ENCODE assay signal across 1 cellular context in the genomic region with DNA sequence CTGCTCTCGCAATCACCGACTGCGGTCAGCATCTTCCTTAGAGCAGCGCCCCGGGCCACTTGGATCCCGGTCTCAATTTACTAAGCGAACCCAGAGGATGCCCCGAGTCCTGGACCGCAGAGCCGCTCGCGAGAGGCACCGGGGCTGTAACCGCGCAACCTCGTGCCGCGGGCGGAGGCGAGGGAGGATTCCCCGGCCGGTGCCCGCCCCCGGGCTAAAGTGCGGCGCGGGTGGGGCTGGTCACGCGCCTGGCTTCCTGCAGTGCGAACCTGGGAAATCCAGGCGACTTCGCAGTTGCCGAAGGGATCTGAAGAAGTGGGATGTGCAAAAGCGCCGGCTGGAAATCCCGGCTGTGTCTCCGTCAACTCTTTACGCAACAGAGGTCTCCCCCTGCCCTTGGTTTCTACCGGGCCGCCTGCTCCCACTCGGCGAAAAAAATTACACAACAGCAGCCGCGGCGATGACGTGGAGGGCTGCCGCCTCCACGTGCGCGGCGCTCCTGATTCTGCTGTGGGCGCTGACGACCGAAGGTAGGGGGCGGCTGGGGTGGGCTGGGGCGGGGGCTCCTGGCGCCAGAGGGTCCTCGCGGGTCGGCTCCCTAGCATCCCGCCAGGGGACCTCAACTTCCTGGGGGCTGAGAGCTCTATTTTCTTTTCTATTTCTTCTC.
A peak's percentile ranks its signal among the peaks of the same experiment; 100 is the strongest.
TF ChIP-seq lines count a peak whose summit lies in the region.

A gene with protein sequence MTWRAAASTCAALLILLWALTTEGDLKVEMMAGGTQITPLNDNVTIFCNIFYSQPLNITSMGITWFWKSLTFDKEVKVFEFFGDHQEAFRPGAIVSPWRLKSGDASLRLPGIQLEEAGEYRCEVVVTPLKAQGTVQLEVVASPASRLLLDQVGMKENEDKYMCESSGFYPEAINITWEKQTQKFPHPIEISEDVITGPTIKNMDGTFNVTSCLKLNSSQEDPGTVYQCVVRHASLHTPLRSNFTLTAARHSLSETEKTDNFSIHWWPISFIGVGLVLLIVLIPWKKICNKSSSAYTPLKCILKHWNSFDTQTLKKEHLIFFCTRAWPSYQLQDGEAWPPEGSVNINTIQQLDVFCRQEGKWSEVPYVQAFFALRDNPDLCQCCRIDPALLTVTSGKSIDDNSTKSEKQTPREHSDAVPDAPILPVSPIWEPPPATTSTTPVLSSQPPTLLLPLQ (plus strand): TSS at position 291 of the 667 bp plus-strand sequence. CDS start 170 bp downstream, at position 461.

TF ChIP-seq in HepG2, 621 proteins besides CTCF, POLR2A, EP300 and RAD21 (continued from another document and continues in another):
- TF ChIP-seq, protein P1, sequence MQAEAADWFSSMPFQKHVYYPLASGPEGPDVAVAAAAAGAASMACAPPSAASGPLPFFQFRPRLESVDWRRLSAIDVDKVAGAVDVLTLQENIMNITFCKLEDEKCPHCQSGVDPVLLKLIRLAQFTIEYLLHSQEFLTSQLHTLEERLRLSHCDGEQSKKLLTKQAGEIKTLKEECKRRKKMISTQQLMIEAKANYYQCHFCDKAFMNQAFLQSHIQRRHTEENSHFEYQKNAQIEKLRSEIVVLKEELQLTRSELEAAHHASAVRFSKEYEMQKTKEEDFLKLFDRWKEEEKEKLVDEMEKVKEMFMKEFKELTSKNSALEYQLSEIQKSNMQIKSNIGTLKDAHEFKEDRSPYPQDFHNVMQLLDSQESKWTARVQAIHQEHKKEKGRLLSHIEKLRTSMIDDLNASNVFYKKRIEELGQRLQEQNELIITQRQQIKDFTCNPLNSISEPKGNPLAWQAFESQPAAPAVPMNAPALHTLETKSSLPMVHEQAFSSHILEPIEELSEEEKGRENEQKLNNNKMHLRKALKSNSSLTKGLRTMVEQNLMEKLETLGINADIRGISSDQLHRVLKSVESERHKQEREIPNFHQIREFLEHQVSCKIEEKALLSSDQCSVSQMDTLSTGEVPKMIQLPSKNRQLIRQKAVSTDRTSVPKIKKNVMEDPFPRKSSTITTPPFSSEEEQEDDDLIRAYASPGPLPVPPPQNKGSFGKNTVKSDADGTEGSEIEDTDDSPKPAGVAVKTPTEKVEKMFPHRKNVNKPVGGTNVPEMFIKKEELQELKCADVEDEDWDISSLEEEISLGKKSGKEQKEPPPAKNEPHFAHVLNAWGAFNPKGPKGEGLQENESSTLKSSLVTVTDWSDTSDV (CRISPR knock-in tag; IDR thresholded peaks at IDR 0.05) = no peak
- TF ChIP-seq KLF9 (CRISPR knock-in tag; IDR thresholded peaks at IDR 0.05; ENCODE audit: low read depth) = no peak
- TF ChIP-seq, protein P2, sequence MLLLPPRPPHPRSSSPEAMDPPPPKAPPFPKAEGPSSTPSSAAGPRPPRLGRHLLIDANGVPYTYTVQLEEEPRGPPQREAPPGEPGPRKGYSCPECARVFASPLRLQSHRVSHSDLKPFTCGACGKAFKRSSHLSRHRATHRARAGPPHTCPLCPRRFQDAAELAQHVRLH (CRISPR knock-in tag; IDR thresholded peaks at IDR 0.05; ENCODE audit: borderline replicate concordance, low read depth) = peak; percentile 59; the same call in 1 of the 2 replicates
- TF ChIP-seq TGIF2 (CRISPR knock-in tag; IDR thresholded peaks at IDR 0.05) = no peak
- TF ChIP-seq IRF2 (CRISPR knock-in tag; IDR thresholded peaks at IDR 0.05) = 0 out of 2 replicates have a peak, but pooled peaks have one; percentile 14
- TF ChIP-seq, protein P3, sequence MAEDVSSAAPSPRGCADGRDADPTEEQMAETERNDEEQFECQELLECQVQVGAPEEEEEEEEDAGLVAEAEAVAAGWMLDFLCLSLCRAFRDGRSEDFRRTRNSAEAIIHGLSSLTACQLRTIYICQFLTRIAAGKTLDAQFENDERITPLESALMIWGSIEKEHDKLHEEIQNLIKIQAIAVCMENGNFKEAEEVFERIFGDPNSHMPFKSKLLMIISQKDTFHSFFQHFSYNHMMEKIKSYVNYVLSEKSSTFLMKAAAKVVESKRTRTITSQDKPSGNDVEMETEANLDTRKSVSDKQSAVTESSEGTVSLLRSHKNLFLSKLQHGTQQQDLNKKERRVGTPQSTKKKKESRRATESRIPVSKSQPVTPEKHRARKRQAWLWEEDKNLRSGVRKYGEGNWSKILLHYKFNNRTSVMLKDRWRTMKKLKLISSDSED (CRISPR knock-in tag; IDR thresholded peaks at IDR 0.05) = no peak
- TF ChIP-seq SUZ12 (IDR thresholded peaks at IDR 0.05; ENCODE audit: low read depth, low read length) = no peak
- TF ChIP-seq DR1 (CRISPR knock-in tag; IDR thresholded peaks at IDR 0.05) = peak; percentile 44; the same call in 1 of the 2 replicates
- no peak for TF ChIP-seq IRX3 (CRISPR knock-in tag; IDR thresholded peaks at IDR 0.05; ENCODE audit: borderline replicate concordance, low read depth)
- TF ChIP-seq, protein P4, sequence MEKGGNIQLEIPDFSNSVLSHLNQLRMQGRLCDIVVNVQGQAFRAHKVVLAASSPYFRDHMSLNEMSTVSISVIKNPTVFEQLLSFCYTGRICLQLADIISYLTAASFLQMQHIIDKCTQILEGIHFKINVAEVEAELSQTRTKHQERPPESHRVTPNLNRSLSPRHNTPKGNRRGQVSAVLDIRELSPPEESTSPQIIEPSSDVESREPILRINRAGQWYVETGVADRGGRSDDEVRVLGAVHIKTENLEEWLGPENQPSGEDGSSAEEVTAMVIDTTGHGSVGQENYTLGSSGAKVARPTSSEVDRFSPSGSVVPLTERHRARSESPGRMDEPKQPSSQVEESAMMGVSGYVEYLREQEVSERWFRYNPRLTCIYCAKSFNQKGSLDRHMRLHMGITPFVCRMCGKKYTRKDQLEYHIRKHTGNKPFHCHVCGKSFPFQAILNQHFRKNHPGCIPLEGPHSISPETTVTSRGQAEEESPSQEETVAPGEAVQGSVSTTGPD (CRISPR knock-in tag; IDR thresholded peaks at IDR 0.05) = no peak
- TF ChIP-seq MAFK (conservative IDR thresholded peaks at IDR 0.05 in 1 of 2, IDR thresholded peaks at IDR 0.05 in 1 of 2; ENCODE audit: low read length in 2 of 2) = no peak
- TF ChIP-seq, protein P5, sequence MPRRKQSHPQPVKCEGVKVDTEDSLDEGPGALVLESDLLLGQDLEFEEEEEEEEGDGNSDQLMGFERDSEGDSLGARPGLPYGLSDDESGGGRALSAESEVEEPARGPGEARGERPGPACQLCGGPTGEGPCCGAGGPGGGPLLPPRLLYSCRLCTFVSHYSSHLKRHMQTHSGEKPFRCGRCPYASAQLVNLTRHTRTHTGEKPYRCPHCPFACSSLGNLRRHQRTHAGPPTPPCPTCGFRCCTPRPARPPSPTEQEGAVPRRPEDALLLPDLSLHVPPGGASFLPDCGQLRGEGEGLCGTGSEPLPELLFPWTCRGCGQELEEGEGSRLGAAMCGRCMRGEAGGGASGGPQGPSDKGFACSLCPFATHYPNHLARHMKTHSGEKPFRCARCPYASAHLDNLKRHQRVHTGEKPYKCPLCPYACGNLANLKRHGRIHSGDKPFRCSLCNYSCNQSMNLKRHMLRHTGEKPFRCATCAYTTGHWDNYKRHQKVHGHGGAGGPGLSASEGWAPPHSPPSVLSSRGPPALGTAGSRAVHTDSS (CRISPR knock-in tag; conservative IDR thresholded peaks at IDR 0.05) = no peak
- TF ChIP-seq NFRKB (IDR thresholded peaks at IDR 0.05) = no peak
- TF ChIP-seq NPAS2 (CRISPR knock-in tag; IDR thresholded peaks at IDR 0.05; ENCODE audit: borderline replicate concordance) = 0 out of 2 replicates have a peak, but pooled peaks have one; percentile 73
- TF ChIP-seq ZNF333 (CRISPR knock-in tag; IDR thresholded peaks at IDR 0.05; ENCODE audit: borderline replicate concordance) = no peak; the same call in 1 of the 2 replicates
- peak; percentile 55 for TF ChIP-seq TAF1 (CRISPR knock-in tag; IDR thresholded peaks at IDR 0.05)
- TF ChIP-seq ZFP36 (IDR thresholded peaks at IDR 0.05; ENCODE audit: borderline replicate concordance, low read depth, low read length, partially characterized antibody) = no peak
- TF ChIP-seq KDM2A (CRISPR knock-in tag; IDR thresholded peaks at IDR 0.05; ENCODE audit: borderline replicate concordance, low read depth) = peak; percentile 78
- no peak for TF ChIP-seq TEAD3 (CRISPR knock-in tag; optimal IDR thresholded peaks at IDR 0.05; ENCODE audit: borderline replicate concordance)
- TF ChIP-seq ZFAT (CRISPR knock-in tag; conservative IDR thresholded peaks at IDR 0.05) = no peak
- no peak for TF ChIP-seq ZNF567 (CRISPR knock-in tag; IDR thresholded peaks at IDR 0.05; ENCODE audit: borderline replicate concordance)
- TF ChIP-seq, protein P6, sequence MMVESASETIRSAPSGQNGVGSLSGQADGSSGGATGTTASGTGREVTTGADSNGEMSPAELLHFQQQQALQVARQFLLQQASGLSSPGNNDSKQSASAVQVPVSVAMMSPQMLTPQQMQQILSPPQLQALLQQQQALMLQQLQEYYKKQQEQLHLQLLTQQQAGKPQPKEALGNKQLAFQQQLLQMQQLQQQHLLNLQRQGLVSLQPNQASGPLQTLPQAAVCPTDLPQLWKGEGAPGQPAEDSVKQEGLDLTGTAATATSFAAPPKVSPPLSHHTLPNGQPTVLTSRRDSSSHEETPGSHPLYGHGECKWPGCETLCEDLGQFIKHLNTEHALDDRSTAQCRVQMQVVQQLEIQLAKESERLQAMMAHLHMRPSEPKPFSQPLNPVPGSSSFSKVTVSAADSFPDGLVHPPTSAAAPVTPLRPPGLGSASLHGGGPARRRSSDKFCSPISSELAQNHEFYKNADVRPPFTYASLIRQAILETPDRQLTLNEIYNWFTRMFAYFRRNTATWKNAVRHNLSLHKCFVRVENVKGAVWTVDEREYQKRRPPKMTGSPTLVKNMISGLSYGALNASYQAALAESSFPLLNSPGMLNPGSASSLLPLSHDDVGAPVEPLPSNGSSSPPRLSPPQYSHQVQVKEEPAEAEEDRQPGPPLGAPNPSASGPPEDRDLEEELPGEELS (CRISPR knock-in tag; IDR thresholded peaks at IDR 0.05) = no peak
- TF ChIP-seq ATF1 (CRISPR knock-in tag; IDR thresholded peaks at IDR 0.05) = peak; percentile 74
- TF ChIP-seq ZNF446 (CRISPR knock-in tag; IDR thresholded peaks at IDR 0.05) = no peak
- peak; percentile 70 for TF ChIP-seq YEATS4 (CRISPR knock-in tag; IDR thresholded peaks at IDR 0.05; ENCODE audit: borderline replicate concordance)
- TF ChIP-seq FOXK1 (CRISPR knock-in tag; IDR thresholded peaks at IDR 0.05; ENCODE audit: borderline replicate concordance, low read depth) = no peak
- TF ChIP-seq ZNF749 (CRISPR knock-in tag; IDR thresholded peaks at IDR 0.05; ENCODE audit: borderline replicate concordance) = peak; percentile 37; the same call in 1 of the 2 replicates
- TF ChIP-seq ARHGAP35 (CRISPR knock-in tag; IDR thresholded peaks at IDR 0.05; ENCODE audit: borderline replicate concordance) = peak; percentile 90
- peak; percentile 83 for TF ChIP-seq ZBTB21 (CRISPR knock-in tag; IDR thresholded peaks at IDR 0.05)
- no peak for TF ChIP-seq FOXJ3 (CRISPR knock-in tag; IDR thresholded peaks at IDR 0.05; ENCODE audit: borderline replicate concordance)
- TF ChIP-seq FOXO4 (CRISPR knock-in tag; conservative IDR thresholded peaks at IDR 0.05) = no peak
- TF ChIP-seq ZKSCAN1 (IDR thresholded peaks at IDR 0.05; ENCODE audit: low read length) = no peak
- TF ChIP-seq ZNF670 (CRISPR knock-in tag; IDR thresholded peaks at IDR 0.05; ENCODE audit: borderline replicate concordance) = peak; percentile 56; the same call in 1 of the 2 replicates
- peak; percentile 65; the same call in 1 of the 2 replicates for TF ChIP-seq BCL3 (CRISPR knock-in tag; IDR thresholded peaks at IDR 0.05)
- TF ChIP-seq, protein P7, sequence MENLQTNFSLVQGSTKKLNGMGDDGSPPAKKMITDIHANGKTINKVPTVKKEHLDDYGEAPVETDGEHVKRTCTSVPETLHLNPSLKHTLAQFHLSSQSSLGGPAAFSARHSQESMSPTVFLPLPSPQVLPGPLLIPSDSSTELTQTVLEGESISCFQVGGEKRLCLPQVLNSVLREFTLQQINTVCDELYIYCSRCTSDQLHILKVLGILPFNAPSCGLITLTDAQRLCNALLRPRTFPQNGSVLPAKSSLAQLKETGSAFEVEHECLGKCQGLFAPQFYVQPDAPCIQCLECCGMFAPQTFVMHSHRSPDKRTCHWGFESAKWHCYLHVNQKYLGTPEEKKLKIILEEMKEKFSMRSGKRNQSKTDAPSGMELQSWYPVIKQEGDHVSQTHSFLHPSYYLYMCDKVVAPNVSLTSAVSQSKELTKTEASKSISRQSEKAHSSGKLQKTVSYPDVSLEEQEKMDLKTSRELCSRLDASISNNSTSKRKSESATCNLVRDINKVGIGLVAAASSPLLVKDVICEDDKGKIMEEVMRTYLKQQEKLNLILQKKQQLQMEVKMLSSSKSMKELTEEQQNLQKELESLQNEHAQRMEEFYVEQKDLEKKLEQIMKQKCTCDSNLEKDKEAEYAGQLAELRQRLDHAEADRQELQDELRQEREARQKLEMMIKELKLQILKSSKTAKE (CRISPR knock-in tag; IDR thresholded peaks at IDR 0.05; ENCODE audit: borderline replicate concordance) = no peak
- TF ChIP-seq, protein P8, sequence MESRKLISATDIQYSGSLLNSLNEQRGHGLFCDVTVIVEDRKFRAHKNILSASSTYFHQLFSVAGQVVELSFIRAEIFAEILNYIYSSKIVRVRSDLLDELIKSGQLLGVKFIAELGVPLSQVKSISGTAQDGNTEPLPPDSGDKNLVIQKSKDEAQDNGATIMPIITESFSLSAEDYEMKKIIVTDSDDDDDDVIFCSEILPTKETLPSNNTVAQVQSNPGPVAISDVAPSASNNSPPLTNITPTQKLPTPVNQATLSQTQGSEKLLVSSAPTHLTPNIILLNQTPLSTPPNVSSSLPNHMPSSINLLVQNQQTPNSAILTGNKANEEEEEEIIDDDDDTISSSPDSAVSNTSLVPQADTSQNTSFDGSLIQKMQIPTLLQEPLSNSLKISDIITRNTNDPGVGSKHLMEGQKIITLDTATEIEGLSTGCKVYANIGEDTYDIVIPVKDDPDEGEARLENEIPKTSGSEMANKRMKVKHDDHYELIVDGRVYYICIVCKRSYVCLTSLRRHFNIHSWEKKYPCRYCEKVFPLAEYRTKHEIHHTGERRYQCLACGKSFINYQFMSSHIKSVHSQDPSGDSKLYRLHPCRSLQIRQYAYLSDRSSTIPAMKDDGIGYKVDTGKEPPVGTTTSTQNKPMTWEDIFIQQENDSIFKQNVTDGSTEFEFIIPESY (CRISPR knock-in tag; IDR thresholded peaks at IDR 0.05) = no peak; the same call in 1 of the 2 replicates
- no peak for TF ChIP-seq ATRX (CRISPR knock-in tag; IDR thresholded peaks at IDR 0.05; ENCODE audit: borderline replicate concordance)
- TF ChIP-seq CBX5 (CRISPR knock-in tag; IDR thresholded peaks at IDR 0.05; ENCODE audit: borderline replicate concordance) = no peak
- peak; percentile 32; the same call in 1 of the 2 replicates for TF ChIP-seq SOX5 (CRISPR knock-in tag; IDR thresholded peaks at IDR 0.05; ENCODE audit: borderline replicate concordance)
